Comparison of ENCODE assay signal across 19 cellular contexts in the genomic region with DNA sequence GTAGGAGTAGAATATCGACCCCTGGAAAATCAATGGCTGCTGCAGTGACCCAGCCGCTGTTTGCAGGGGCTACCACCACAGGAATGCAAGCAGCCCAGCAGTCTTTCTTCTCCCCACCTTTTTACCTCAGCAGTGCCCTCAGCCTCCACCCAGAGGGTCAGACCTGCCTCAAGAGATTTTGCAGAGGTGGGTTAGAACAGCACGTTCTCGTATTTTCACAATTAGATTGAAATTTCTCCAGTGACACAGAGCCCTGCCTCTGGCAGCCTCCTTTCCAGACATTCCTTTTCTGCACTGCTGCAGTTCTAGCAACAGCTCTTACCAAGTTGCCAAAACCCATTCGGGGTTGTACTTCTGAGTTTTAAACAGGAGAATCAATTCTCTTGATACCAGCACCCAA. TPM values are rescaled to one million over a fixed set of nuclear protein-coding genes. Genes with fewer than 3 reads are reported as not detected.
DNase-seq lines count a peak whose midpoint lies in the region; ATAC-seq and TF ChIP-seq lines count a peak whose summit lies in the region.
"Had no signal": no experiment of that assay in that cellular context is flagged by ENCODE, and none has a peak within 500 bp of the region (broad histone marks: within the 10 kb centered on the region; RNA-seq: fewer than 3 reads in every experiment).

No MANE protein-coding gene starts in this region.

- H3K4me3 Mint-ChIP-seq in activated CD8-positive, alpha-beta T cell treated with anti-CD3 and anti-CD28 coated beads for 36 hours = no peak overlapping the region
- no peak overlapping the region for H3K4me3 Mint-ChIP-seq in activated CD8-positive, alpha-beta T cell treated with anti-CD3 and anti-CD28 coated beads, Interleukin-2, amount 10 ng/mL, durations not matched to agents 7 days and 5 days
- no peak overlapping the region for H3K4me3 Mint-ChIP-seq in activated naive CD8-positive, alpha-beta T cell

- peaks cover 20% of the 10 kb centered on the region for H3K4me1 ChIP-seq in mesodermal cell (ENCODE audit: control insufficient read depth, insufficient read depth, low read length, poor library complexity, severe bottlenecking)
- peaks cover 11% of the 10 kb centered on the region for H3K4me1 ChIP-seq in osteoblast (ENCODE audit: insufficient read depth, low read length)
- H3K4me1 ChIP-seq: Caco-2 had no signal

- H3K9me3 ChIP-seq in mesodermal cell (ENCODE audit: control insufficient read depth, low read length) (no peaks in the 10 kb centered on the region), osteoblast (ENCODE audit: low read depth, low read length) (no peaks in the 10 kb centered on the region)
- H3K9me3 ChIP-seq: Caco-2 had no signal

- no peaks in the 10 kb centered on the region for H3K27me3 Mint-ChIP-seq in activated CD8-positive, alpha-beta T cell treated with anti-CD3 and anti-CD28 coated beads for 36 hours
- no peaks in the 10 kb centered on the region for H3K27me3 Mint-ChIP-seq in activated CD8-positive, alpha-beta T cell treated with anti-CD3 and anti-CD28 coated beads, Interleukin-2, amount 10 ng/mL, durations not matched to agents 7 days and 5 days (ENCODE audit: low read depth)
- H3K27me3 Mint-ChIP-seq in activated naive CD8-positive, alpha-beta T cell = no peaks in the 10 kb centered on the region

- peak overlapping the region; percentile 30 for H3K27ac ChIP-seq in mesodermal cell (ENCODE audit: low read depth, low read length, severe bottlenecking)
- H3K27ac ChIP-seq in substantia nigra (ENCODE audit: low read depth, low read length, poor library complexity, severe bottlenecking) = peak overlapping the region; percentile 26
- H3K27ac ChIP-seq in osteoblast (ENCODE audit: low read depth, low read length) = no peak overlapping the region
- H3K27ac ChIP-seq: VCaP had no signal

- H3K36me3 ChIP-seq in mesodermal cell (ENCODE audit: control insufficient read depth, insufficient read depth, low read length) (peaks cover 99% of the 10 kb centered on the region), osteoblast (ENCODE audit: insufficient read depth, low read length) (peaks cover 35% of the 10 kb centered on the region)

- no peak for ATAC-seq in activated CD8-positive, alpha-beta T cell treated with anti-CD3 and anti-CD28 coated beads for 36 hours
- no peak for ATAC-seq in activated CD8-positive, alpha-beta T cell treated with anti-CD3 and anti-CD28 coated beads, Interleukin-2, amount 10 ng/mL, durations not matched to agents 7 days and 5 days
- ATAC-seq in HG02642 (IDR thresholded peaks at IDR 0.05; ENCODE audit: poor library complexity, unreplicated experiment) = no peak

- H3K36me3 Mint-ChIP-seq in activated CD8-positive, alpha-beta T cell treated with anti-CD3 and anti-CD28 coated beads for 36 hours (ENCODE audit: low read depth) = peaks cover 74% of the 10 kb centered on the region
- peaks cover 82% of the 10 kb centered on the region for H3K36me3 Mint-ChIP-seq in activated CD8-positive, alpha-beta T cell treated with anti-CD3 and anti-CD28 coated beads, Interleukin-2, amount 10 ng/mL, durations not matched to agents 7 days and 5 days (ENCODE audit: low read depth)
- H3K36me3 Mint-ChIP-seq in activated naive CD8-positive, alpha-beta T cell = peaks cover 12% of the 10 kb centered on the region

- peaks cover 78% of the 10 kb centered on the region for H3K4me1 Mint-ChIP-seq in activated CD8-positive, alpha-beta T cell treated with anti-CD3 and anti-CD28 coated beads for 36 hours (ENCODE audit: low read depth)
- peaks cover 70% of the 10 kb centered on the region for H3K4me1 Mint-ChIP-seq in activated CD8-positive, alpha-beta T cell treated with anti-CD3 and anti-CD28 coated beads, Interleukin-2, amount 10 ng/mL, durations not matched to agents 7 days and 5 days (ENCODE audit: low read depth)
- H3K4me1 Mint-ChIP-seq in activated naive CD8-positive, alpha-beta T cell (ENCODE audit: low read depth) = peaks cover 92% of the 10 kb centered on the region

- intact Hi-C loops in activated CD8-positive, alpha-beta T cell treated with anti-CD3 and anti-CD28 coated beads for 36 hours (cut with micrococcal nuclease) = no loop called here

- CTCF ChIA-PET in activated CD8-positive, alpha-beta T cell treated with anti-CD3 and anti-CD28 coated beads for 36 hours (lab: Charles Lee) = interaction anchor here (0.7 to 0.9 kb wide), 2 partner anchors 25 to 47 kb away, joined by 3 read pairs; no protein-coding TSS in a partner anchor
- CTCF ChIA-PET in activated CD8-positive, alpha-beta T cell treated with anti-CD3 and anti-CD28 coated beads, Interleukin-2, amount 10 ng/mL, durations not matched to agents 7 days and 5 days (lab: Charles Lee) = interaction anchor here (1.1 kb wide), 1 partner anchor 40 kb away, joined by 3 read pairs; no protein-coding TSS in a partner anchor

- POLR2A ChIA-PET in activated CD8-positive, alpha-beta T cell treated with anti-CD3 and anti-CD28 coated beads for 36 hours (lab: Charles Lee) = interaction anchor here (1.0 kb wide), 1 partner anchor 20 kb away, joined by 3 read pairs; no protein-coding TSS in a partner anchor
- POLR2A ChIA-PET in activated CD8-positive, alpha-beta T cell treated with anti-CD3 and anti-CD28 coated beads, Interleukin-2, amount 10 ng/mL, durations not matched to agents 7 days and 5 days (lab: Charles Lee) = no interaction called here

- 93 to 97% methylated on average over 3 of the region's 5 CpGs for WGBS in mesodermal cell (ENCODE audit: insufficient coverage in 2 of 2), 2 experiments

- H3K4me3 ChIP-seq in mesodermal cell (ENCODE audit: extremely low read depth, insufficient read depth, low read length, poor library complexity, severe bottlenecking) = no peak overlapping the region
- no peak overlapping the region for H3K4me3 ChIP-seq in osteoblast (ENCODE audit: insufficient read depth, low read length)
- H3K4me3 ChIP-seq: lung had no signal

- no peak overlapping the region for H2AFZ ChIP-seq in osteoblast (ENCODE audit: low read length)

- DNase-seq in activated CD8-positive, alpha-beta T cell treated with anti-CD3 and anti-CD28 coated beads for 36 hours = no peak
- DNase-seq in activated CD8-positive, alpha-beta T cell treated with anti-CD3 and anti-CD28 coated beads, Interleukin-2, amount 10 ng/mL, durations not matched to agents 7 days and 5 days = no peak
- DNase-seq in substantia nigra (lab: John Stamatoyannopoulos, UW) = no peak
- no peak for DNase-seq in osteoblast (ENCODE audit: insufficient read length, low spot score, missing footprints)
- DNase-seq in activated T-cell treated with anti-CD3 and anti-CD28 coated beads, Interleukin-2, amount 50 U/mL, for 48 hours = no peak
- DNase-seq: activated CD4-positive, alpha-beta T cell treated with anti-CD3 and anti-CD28 coated beads, Interleukin-2, amount 50 U/mL, for 4 hours; activated T-cell treated with anti-CD3 and anti-CD28 coated beads for 4 hours; AML-193; Caco-2; DMS79 treated with DMSO at 0.1 percent for 48 hours; KG1; kidney glomerular epithelial cell; NCI-H1694 treated with DMSO at 0.1 percent for 48 hours; NCI-H69 had no signal

- peaks cover 22% of the 10 kb centered on the region for H4K20me1 ChIP-seq in osteoblast (ENCODE audit: insufficient read depth, low read length)

- no peaks in the 10 kb centered on the region for H3K27me3 ChIP-seq in osteoblast (ENCODE audit: insufficient read depth, low read length)

- peak overlapping the region; percentile 21 for H3K27ac Mint-ChIP-seq in activated CD8-positive, alpha-beta T cell treated with anti-CD3 and anti-CD28 coated beads for 36 hours
- no peak overlapping the region for H3K27ac Mint-ChIP-seq in activated CD8-positive, alpha-beta T cell treated with anti-CD3 and anti-CD28 coated beads, Interleukin-2, amount 10 ng/mL, durations not matched to agents 7 days and 5 days
- H3K27ac Mint-ChIP-seq in activated naive CD8-positive, alpha-beta T cell = peak overlapping the region; percentile 43

- no peak for TF ChIP-seq CTCF in activated CD8-positive, alpha-beta T cell treated with anti-CD3 and anti-CD28 coated beads for 36 hours (IDR thresholded peaks at IDR 0.05)
- no peak for TF ChIP-seq CTCF in osteoblast (IDR thresholded peaks at IDR 0.05; ENCODE audit: extremely low read depth, low read depth, low read length)

- no peak overlapping the region for H3K4me2 ChIP-seq in osteoblast (ENCODE audit: insufficient read depth, low read length)

- no peaks in the 10 kb centered on the region for H3K9me3 Mint-ChIP-seq in activated CD8-positive, alpha-beta T cell treated with anti-CD3 and anti-CD28 coated beads for 36 hours
- H3K9me3 Mint-ChIP-seq in activated CD8-positive, alpha-beta T cell treated with anti-CD3 and anti-CD28 coated beads, Interleukin-2, amount 10 ng/mL, durations not matched to agents 7 days and 5 days (ENCODE audit: insufficient read depth) = no peaks in the 10 kb centered on the region
- H3K9me3 Mint-ChIP-seq in activated naive CD8-positive, alpha-beta T cell (ENCODE audit: low read depth) = no peaks in the 10 kb centered on the region

- H3K79me2 ChIP-seq in osteoblast (ENCODE audit: insufficient read depth, low read length) = peaks cover 86% of the 10 kb centered on the region

RNA-seq across cellular contexts. Expression of gene PIGV, which starts 38.3 kb away (rescaled TPM):
- total RNA-seq in activated CD8-positive, alpha-beta T cell treated with anti-CD3 and anti-CD28 coated beads for 36 hours = 10 to 100 TPM; 21.2 to 23.9 TPM
- total RNA-seq in activated CD8-positive, alpha-beta T cell treated with anti-CD3 and anti-CD28 coated beads, Interleukin-2, amount 10 ng/mL, durations not matched to agents 7 days and 5 days = 10 to 100 TPM; 19.9 to 20.3 TPM
- polyA plus RNA-seq in mesodermal cell (2013, experiment 1 of 2) = 9.0 TPM
- 9.2 TPM for polyA plus RNA-seq in mesodermal cell (2013, experiment 2 of 2)
- 18.1 and 19.2 TPM in 2 replicates for total RNA-seq in osteoblast

RNA-seq across cellular contexts. Expression of gene ARID1A, which starts 53.6 kb away (rescaled TPM):
- 10 to 100 TPM; 82.4 to 84.9 TPM for total RNA-seq in activated CD8-positive, alpha-beta T cell treated with anti-CD3 and anti-CD28 coated beads for 36 hours
- 100 to 1,000 TPM; 122 to 123 TPM for total RNA-seq in activated CD8-positive, alpha-beta T cell treated with anti-CD3 and anti-CD28 coated beads, Interleukin-2, amount 10 ng/mL, durations not matched to agents 7 days and 5 days
- polyA plus RNA-seq in mesodermal cell (2013, experiment 1 of 2) = 59.9 TPM
- 51.2 TPM for polyA plus RNA-seq in mesodermal cell (2013, experiment 2 of 2)
- 22.8 and 23.6 TPM in 2 replicates for total RNA-seq in osteoblast
